In the genomic region with DNA sequence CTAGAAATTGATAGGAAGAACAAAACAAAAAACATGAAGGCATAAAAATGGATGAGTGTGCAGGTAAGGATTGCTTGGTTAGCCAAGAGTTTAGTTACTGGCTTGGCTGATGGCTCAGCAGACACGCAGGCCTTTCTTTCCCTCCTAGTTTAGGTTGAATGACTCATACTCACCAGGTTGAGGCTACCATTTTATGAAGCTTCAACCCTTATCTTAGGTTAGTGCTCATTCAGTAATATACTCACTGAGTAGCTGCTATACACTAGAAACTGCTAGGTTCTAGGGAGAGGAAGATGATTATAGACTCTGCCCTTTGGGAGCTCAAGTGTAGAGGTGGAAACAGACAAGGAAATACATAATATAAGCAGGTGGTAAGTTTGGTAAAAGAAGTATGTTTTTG, we compare ENCODE assay signal across 23 cellular contexts. TPM values are rescaled to one million over a fixed set of nuclear protein-coding genes. Genes with fewer than 3 reads are reported as not detected.
"Had no signal": no experiment of that assay in that cellular context is flagged by ENCODE, and none has a peak within 500 bp of the region (broad histone marks: within the 10 kb centered on the region; RNA-seq: fewer than 3 reads in every experiment).

No MANE protein-coding gene starts in this region.

- ATAC-seq: gastrocnemius medialis; left lung; naive thymus-derived CD8-positive, alpha-beta T cell; stimulated activated naive CD8-positive, alpha-beta T cell treated with anti-CD3 and anti-CD28 coated beads, Interleukin-15, Interleukin-2, amounts not matched to agents 100 U/mL and 50 U/mL, for 24 hours; upper lobe of right lung had no signal

- H3K27ac ChIP-seq: esophagus squamous epithelium, gastrocnemius medialis, left lung, upper lobe of right lung, VCaP had no signal

- H3K4me1 ChIP-seq: upper lobe of right lung had no signal

- H3K36me3 Mint-ChIP-seq: activated naive CD8-positive, alpha-beta T cell treated with anti-CD3 and anti-CD28 coated beads, Interleukin-2, amount 10 ng/mL, durations not matched to agents 7 days and 5 days had no signal

- H3K27me3 ChIP-seq: upper lobe of right lung had no signal

- H3K27ac Mint-ChIP-seq: activated naive CD4-positive, alpha-beta T cell treated with anti-CD3 and anti-CD28 coated beads for 36 hours; activated naive CD8-positive, alpha-beta T cell treated with anti-CD3 and anti-CD28 coated beads, Interleukin-2, amount 10 ng/mL, durations not matched to agents 7 days and 5 days; mesothelial cell of epicardium; progenitor cell of endocrine pancreas; T-helper 2 cell treated with Interferon-gamma antibody and Interleukin-4, amounts not matched to agents 5 μg/mL and 100 μg/mL, for 36 hours had no signal

- H3K9me3 ChIP-seq: esophagus squamous epithelium, gastrocnemius medialis, left lung, upper lobe of right lung had no signal

- H3K36me3 ChIP-seq: gastrocnemius medialis, left lung, upper lobe of right lung had no signal

- H3K4me3 Mint-ChIP-seq: activated naive CD4-positive, alpha-beta T cell treated with anti-CD3 and anti-CD28 coated beads for 36 hours; activated naive CD8-positive, alpha-beta T cell treated with anti-CD3 and anti-CD28 coated beads, Interleukin-2, amount 10 ng/mL, durations not matched to agents 7 days and 5 days; mesothelial cell of epicardium; naive thymus-derived CD8-positive, alpha-beta T cell; T-helper 2 cell treated with Interferon-gamma antibody and Interleukin-4, amounts not matched to agents 5 μg/mL and 100 μg/mL, for 36 hours had no signal

- H3K27me3 Mint-ChIP-seq: progenitor cell of endocrine pancreas had no signal

- DNase-seq: activated CD4-positive, alpha-beta T cell treated with anti-CD3 and anti-CD28 coated beads, Interleukin-2, amount 50 U/mL, for 1 hour; activated CD4-positive, CD25-positive, alpha-beta regulatory T cell treated with anti-CD3 and anti-CD28 coated beads, Interleukin-2, amount 50 U/mL, for 72 hours; activated CD8-positive, alpha-beta memory T cell treated with anti-CD3 and anti-CD28 coated beads for 24 hours; activated effector memory CD4-positive, alpha-beta T cell treated with Interleukin-2 at 50 U/mL for 16 hours; activated naive CD4-positive, alpha-beta T cell treated with anti-CD3 and anti-CD28 coated beads for 36 hours; activated naive CD8-positive, alpha-beta T cell treated with anti-CD3 and anti-CD28 coated beads, Interleukin-2, amount 10 ng/mL, durations not matched to agents 7 days and 5 days; activated T-cell treated with anti-CD3 and anti-CD28 coated beads, Interleukin-2, amount 50 U/mL, for 48 hours; amniotic stem cell; cerebellar nuclear complex; esophagus squamous epithelium; gastrocnemius medialis; left lung; mammary epithelial cell; naive thymus-derived CD8-positive, alpha-beta T cell; stimulated activated CD4-positive, alpha-beta T cell treated with anti-CD3 and anti-CD28 coated beads, Interleukin-4, amount 100 ng/mL, for 24 hours; stimulated activated naive CD8-positive, alpha-beta T cell treated with anti-CD3 and anti-CD28 coated beads, Interleukin-15, Interleukin-2, amounts not matched to agents 100 U/mL and 50 U/mL, for 24 hours; upper lobe of right lung had no signal

- H3K4me3 ChIP-seq: coronary artery, esophagus squamous epithelium, gastrocnemius medialis, left lung, upper lobe of right lung had no signal

- H3K9me3 Mint-ChIP-seq: activated naive CD4-positive, alpha-beta T cell treated with anti-CD3 and anti-CD28 coated beads for 36 hours; activated naive CD8-positive, alpha-beta T cell treated with anti-CD3 and anti-CD28 coated beads, Interleukin-2, amount 10 ng/mL, durations not matched to agents 7 days and 5 days; mesothelial cell of epicardium; naive thymus-derived CD8-positive, alpha-beta T cell; T-helper 2 cell treated with Interferon-gamma antibody and Interleukin-4, amounts not matched to agents 5 μg/mL and 100 μg/mL, for 36 hours had no signal

RNA-seq across cellular contexts. Expression of gene GNB3, which starts 6.5 kb away (rescaled TPM):
- total RNA-seq: gastrocnemius medialis had no signal
- polyA plus RNA-seq: naive thymus-derived CD8-positive, alpha-beta T cell had no signal

RNA-seq across cellular contexts. Expression of gene GPR162, which starts 12.6 kb away (rescaled TPM):
- total RNA-seq: bronchial epithelial cell; naive thymus-derived CD8-positive, alpha-beta T cell had no signal
- polyA plus RNA-seq: naive thymus-derived CD8-positive, alpha-beta T cell had no signal
